Comparison of ENCODE assay signal across 19 cellular contexts in the genomic region with DNA sequence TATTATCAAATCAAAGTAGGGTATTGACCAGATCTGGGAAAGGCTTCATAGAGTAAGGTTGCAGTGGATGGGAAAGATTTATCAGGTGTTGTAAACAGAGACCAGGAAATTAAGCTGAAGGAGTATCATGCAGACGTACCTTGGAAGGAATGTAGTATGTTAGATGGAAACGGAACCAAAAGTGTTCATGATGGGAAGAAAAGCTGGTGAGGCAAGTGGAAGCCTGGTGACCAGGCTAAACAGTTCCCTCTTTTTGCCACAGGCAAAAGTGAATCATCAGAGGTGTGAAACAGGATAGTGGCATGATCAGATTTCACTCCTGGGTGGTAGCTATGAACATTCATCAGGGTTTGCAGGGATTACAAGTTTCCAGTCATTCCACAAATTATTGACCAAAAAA.
DNase-seq lines count a peak whose midpoint lies in the region; ATAC-seq and TF ChIP-seq lines count a peak whose summit lies in the region.
"Had no signal": no experiment of that assay in that cellular context is flagged by ENCODE, and none has a peak within 500 bp of the region (broad histone marks: within the 10 kb centered on the region; RNA-seq: fewer than 3 reads in every experiment).

No MANE protein-coding gene starts in this region.

- H3K4me3 ChIP-seq in SK-N-SH (ENCODE audit: low read depth in 2 of 2, low read length in 1 of 2) = no peak overlapping the region
- H3K4me3 ChIP-seq: BLaER1, MG63 had no signal

- no peak overlapping the region for H3K9ac ChIP-seq in SK-N-SH
- H3K9ac ChIP-seq: BLaER1 had no signal

- H3K4me2 ChIP-seq in SK-N-SH = no peak overlapping the region
- H3K4me2 ChIP-seq: BLaER1 had no signal

- intact Hi-C loops in activated T-helper 1 cell treated with anti-CD3 and anti-CD28 coated beads, Interleukin-12 subunit alpha, Interleukin-12 subunit beta, Interleukin-2, Interleukin-4 antibody, amounts not matched to agents 30 ng/mL and 10 ng/mL and 1 ng/mL, durations not matched to agents 14 hours and 24 hours and 36 hours (cut with micrococcal nuclease) = no loop called here

- TF ChIP-seq RAD21 in SK-N-SH (IDR thresholded peaks at IDR 0.05; ENCODE audit: low read length) = no peak

- H3K9me2 ChIP-seq in SK-N-SH = no peaks in the 10 kb centered on the region

- H3K27me3 ChIP-seq in SK-N-SH (ENCODE audit: insufficient read depth) = no peaks in the 10 kb centered on the region
- H3K27me3 ChIP-seq: BLaER1, MG63 had no signal

- H3K36me3 ChIP-seq in SK-N-SH (replicated peaks in 1 of 2; ENCODE audit: control insufficient read depth in 1 of 2, insufficient read depth in 2 of 2, low read length in 1 of 2) = no peaks in the 10 kb centered on the region
- H3K36me3 ChIP-seq: BLaER1, MG63 had no signal

- no peaks in the 10 kb centered on the region for H4K20me1 ChIP-seq in SK-N-SH (ENCODE audit: insufficient read depth)
- H4K20me1 ChIP-seq: BLaER1 had no signal

- H3K27ac ChIP-seq in epithelial cell of prostate (no peak overlapping the region), SK-N-SH (ENCODE audit: low read depth in 2 of 2, low read length in 1 of 2) (no peak overlapping the region)
- H3K27ac ChIP-seq: BLaER1 had no signal

- H3K4me1 Mint-ChIP-seq in activated T-helper 1 cell treated with anti-CD3 and anti-CD28 coated beads, Interleukin-12 subunit alpha, Interleukin-12 subunit beta, Interleukin-2, Interleukin-4 antibody, amounts not matched to agents 30 ng/mL and 10 ng/mL and 1 ng/mL, durations not matched to agents 14 hours and 24 hours and 36 hours (ENCODE audit: low read depth) = no peaks in the 10 kb centered on the region

- H3K4me3 Mint-ChIP-seq in activated T-helper 1 cell treated with anti-CD3 and anti-CD28 coated beads, Interleukin-12 subunit alpha, Interleukin-12 subunit beta, Interleukin-2, Interleukin-4 antibody, amounts not matched to agents 30 ng/mL and 10 ng/mL and 1 ng/mL, durations not matched to agents 14 hours and 24 hours and 36 hours = no peak overlapping the region
- H3K4me3 Mint-ChIP-seq: CD8-positive, alpha-beta T cell; HFFc6 had no signal

- H3K27ac Mint-ChIP-seq in activated T-helper 1 cell treated with anti-CD3 and anti-CD28 coated beads, Interleukin-12 subunit alpha, Interleukin-12 subunit beta, Interleukin-2, Interleukin-4 antibody, amounts not matched to agents 30 ng/mL and 10 ng/mL and 1 ng/mL, durations not matched to agents 14 hours and 24 hours and 36 hours = no peak overlapping the region
- H3K27ac Mint-ChIP-seq: CD8-positive, alpha-beta T cell; HFFc6 had no signal

- no peak for ATAC-seq in GM21825 (IDR thresholded peaks at IDR 0.05; ENCODE audit: unreplicated experiment)
- ATAC-seq: CD8-positive, alpha-beta T cell had no signal

- no peaks in the 10 kb centered on the region for H3K36me3 Mint-ChIP-seq in activated T-helper 1 cell treated with anti-CD3 and anti-CD28 coated beads, Interleukin-12 subunit alpha, Interleukin-12 subunit beta, Interleukin-2, Interleukin-4 antibody, amounts not matched to agents 30 ng/mL and 10 ng/mL and 1 ng/mL, durations not matched to agents 14 hours and 24 hours and 36 hours (ENCODE audit: low read depth)
- H3K36me3 Mint-ChIP-seq: CD8-positive, alpha-beta T cell had no signal

- H3K79me2 ChIP-seq in SK-N-SH (ENCODE audit: insufficient read depth) = no peaks in the 10 kb centered on the region

- H3K27me3 Mint-ChIP-seq in activated T-helper 1 cell treated with anti-CD3 and anti-CD28 coated beads, Interleukin-12 subunit alpha, Interleukin-12 subunit beta, Interleukin-2, Interleukin-4 antibody, amounts not matched to agents 30 ng/mL and 10 ng/mL and 1 ng/mL, durations not matched to agents 14 hours and 24 hours and 36 hours (ENCODE audit: insufficient read depth) = no peaks in the 10 kb centered on the region

- TF ChIP-seq CTCF in SK-N-SH (IDR thresholded peaks at IDR 0.05) = no peak

- H3K9me3 ChIP-seq in SK-N-SH = no peaks in the 10 kb centered on the region
- H3K9me3 ChIP-seq: BLaER1, MG63 had no signal

- no peak for TF ChIP-seq EP300 in SK-N-SH (IDR thresholded peaks at IDR 0.05; ENCODE audit: borderline replicate concordance in 1 of 2, low read depth in 1 of 2, low read length in 1 of 2)

- CTCF ChIA-PET in SK-N-SH (lab: Yijun Ruan, JAX) = interaction anchor here (0.5 kb wide), 1 partner anchor 1502 kb away, joined by 3 read pairs; no protein-coding TSS in a partner anchor

- H3K9me3 Mint-ChIP-seq in activated T-helper 1 cell treated with anti-CD3 and anti-CD28 coated beads, Interleukin-12 subunit alpha, Interleukin-12 subunit beta, Interleukin-2, Interleukin-4 antibody, amounts not matched to agents 30 ng/mL and 10 ng/mL and 1 ng/mL, durations not matched to agents 14 hours and 24 hours and 36 hours = no peaks in the 10 kb centered on the region
- H3K9me3 Mint-ChIP-seq: CD8-positive, alpha-beta T cell had no signal

- WGBS in SK-N-SH (ENCODE audit: low lambda C conversion rate) = 63% methylated on average over 2 of the region's 2 CpGs

- POLR2A ChIA-PET in SK-N-SH (lab: Yijun Ruan, JAX) = no interaction called here

- H2AFZ ChIP-seq in SK-N-SH (ENCODE audit: low read depth) = no peak overlapping the region

- H3F3A ChIP-seq in SK-N-SH (replicated peaks; ENCODE audit: insufficient read depth) = no peaks in the 10 kb centered on the region

- H3K4me1 ChIP-seq in SK-N-SH (ENCODE audit: control insufficient read depth in 1 of 2, insufficient read depth in 2 of 2, low read depth in 1 of 2, low read length in 1 of 2) = no peaks in the 10 kb centered on the region
- H3K4me1 ChIP-seq: BLaER1 had no signal

- DNase-seq in Daoy (ENCODE audit: low read depth) (peak; percentile 73), NCI-H69 (lab: John Stamatoyannopoulos, UW) (peak; percentile 54), epithelial cell of prostate (ENCODE audit: low read depth, low spot score) (peak; percentile 16), left kidney (ENCODE audit: low read depth, low spot score) (peak; percentile 14), SK-N-SH (no peak)
- DNase-seq in activated T-helper 1 cell treated with anti-CD3 and anti-CD28 coated beads, Interleukin-12 subunit alpha, Interleukin-12 subunit beta, Interleukin-2, Interleukin-4 antibody, amounts not matched to agents 30 ng/mL and 10 ng/mL and 1 ng/mL, durations not matched to agents 14 hours and 24 hours and 36 hours (ENCODE audit: low spot score) = no peak
- DNase-seq in activated CD8-positive, alpha-beta memory T cell treated with anti-CD3 and anti-CD28 coated beads, Interleukin-2, amount 50 U/mL, for 48 hours = no peak
- DNase-seq: CD8-positive, alpha-beta T cell; DND-41; GF-D8; HFFc6; MG63; NCI-H1092; NCI-H146; NCI-H2081; NK-92 treated with Interleukin-12 subunit alpha and Interleukin-12 subunit beta, amount 100 ng/mL, for 24 hours; RPMI8226 had no signal

TF ChIP-seq in SK-N-SH, 30 proteins besides CTCF, POLR2A, EP300 and RAD21:
- TF ChIP-seq SMC3 (IDR thresholded peaks at IDR 0.05; ENCODE audit: low read depth, low read length) (no peak), USF2 (IDR thresholded peaks at IDR 0.05; ENCODE audit: borderline replicate concordance, low read depth, low read length) (no peak)

Comparison
In these comparisons a context has a peak if more than half of its experiments do, and no peak if none do; other contexts are left out.
1. DNase-seq: peak in Daoy (single experiment), NCI-H69 (single experiment), epithelial cell of prostate (single experiment) and left kidney (single experiment); none in activated T-helper 1 cell treated with anti-CD3 and anti-CD28 coated beads, Interleukin-12 subunit alpha, Interleukin-12 subunit beta, Interleukin-2, Interleukin-4 antibody, amounts not matched to agents 30 ng/mL and 10 ng/mL and 1 ng/mL, durations not matched to agents 14 hours and 24 hours and 36 hours (single experiment), SK-N-SH (single experiment) and activated CD8-positive, alpha-beta memory T cell treated with anti-CD3 and anti-CD28 coated beads, Interleukin-2, amount 50 U/mL, for 48 hours (single experiment).